ENCODE assay signal across 20 cellular contexts in genomic region chr5:133472829-133473228, GRCh38.
"Had no signal": no experiment of that assay in that cellular context is flagged by ENCODE, and none has a peak within 500 bp of the region (broad histone marks: within the 10 kb centered on the region; RNA-seq: fewer than 3 reads in every experiment).

No MANE protein-coding gene starts in this region.

- H3K27ac ChIP-seq: hepatocyte, left ventricle myocardium inferior, neutrophil, spleen, testis, tibial nerve, upper lobe of right lung, vagina had no signal

- DNase-seq: effector memory CD4-positive, alpha-beta T cell; foreskin melanocyte; kidney; left cardiac atrium; left ventricle myocardium inferior; mucosa of descending colon; naive thymus-derived CD8-positive, alpha-beta T cell; posterior cingulate gyrus; spleen; stimulated activated CD4-positive, alpha-beta T cell treated with anti-CD3 and anti-CD28 coated beads, Interleukin-15, amount 100 ng/mL, for 24 hours; stimulated activated CD4-positive, alpha-beta T cell treated with anti-CD3 and anti-CD28 coated beads, Interleukin-1b, Interleukin-23, amount 100 ng/mL, for 48 hours; stimulated activated CD4-positive, alpha-beta T cell treated with anti-CD3 and anti-CD28 coated beads, Interleukin-4, amount 100 ng/mL, for 24 hours; testis; upper lobe of right lung had no signal

- ATAC-seq: left cardiac atrium; mucosa of descending colon; naive thymus-derived CD8-positive, alpha-beta T cell; sciatic nerve; stimulated activated memory B cell treated with anti-CD40 and anti-IgM and Interleukin-4, amounts not matched to agents 10 μg/mL and 1 μg/mL and 100 μg/mL, for 72 hours; upper lobe of right lung had no signal

- H3K4me3 ChIP-seq: hepatocyte, left ventricle myocardium inferior, mucosa of descending colon, spleen, testis, tibial nerve, upper lobe of right lung, vagina had no signal
